In genomic region chr1:2469103-2469940, GRCh38 we compare ENCODE assay signal across 22 cellular contexts.
"Had no signal": no experiment of that assay in that cellular context is flagged by ENCODE, and none has a peak within 500 bp of the region (broad histone marks: within the 10 kb centered on the region; RNA-seq: fewer than 3 reads in every experiment).

No MANE protein-coding gene starts in this region.

- H3K4me3 Mint-ChIP-seq: activated naive CD8-positive, alpha-beta T cell treated with anti-CD3 and anti-CD28 coated beads for 36 hours; central memory CD8-positive, alpha-beta T cell; endodermal cell; nephron progenitor cell; stimulated activated effector memory CD8-positive, alpha-beta T cell treated with anti-CD3 and anti-CD28 coated beads, Interleukin-12 subunit alpha, Interleukin-12 subunit beta, amount 100 ng/mL, for 72 hours; stimulated activated naive CD8-positive, alpha-beta T cell treated with anti-CD3 and anti-CD28 coated beads, Interleukin-15, amount 100 ng/mL, for 72 hours had no signal

- H3K27ac Mint-ChIP-seq: activated naive CD8-positive, alpha-beta T cell treated with anti-CD3 and anti-CD28 coated beads for 36 hours; endodermal cell; memory B cell; nephron progenitor cell; stimulated activated effector memory CD8-positive, alpha-beta T cell treated with anti-CD3 and anti-CD28 coated beads, Interleukin-12 subunit alpha, Interleukin-12 subunit beta, amount 100 ng/mL, for 72 hours; stimulated activated naive CD8-positive, alpha-beta T cell treated with anti-CD3 and anti-CD28 coated beads, Interleukin-15, amount 100 ng/mL, for 72 hours had no signal

- H3K9ac ChIP-seq: parathyroid adenoma had no signal

- H2AFZ ChIP-seq: parathyroid adenoma had no signal

- H3K36me3 ChIP-seq: gastroesophageal sphincter, heart left ventricle, tibial artery had no signal

- H3K27me3 Mint-ChIP-seq: central memory CD8-positive, alpha-beta T cell had no signal

- H3K9me3 Mint-ChIP-seq: activated naive CD8-positive, alpha-beta T cell treated with anti-CD3 and anti-CD28 coated beads for 36 hours; central memory CD8-positive, alpha-beta T cell; endodermal cell; memory B cell; nephron progenitor cell; stimulated activated effector memory CD8-positive, alpha-beta T cell treated with anti-CD3 and anti-CD28 coated beads, Interleukin-12 subunit alpha, Interleukin-12 subunit beta, amount 100 ng/mL, for 72 hours; stimulated activated naive CD8-positive, alpha-beta T cell treated with anti-CD3 and anti-CD28 coated beads, Interleukin-15, amount 100 ng/mL, for 72 hours had no signal

- H3K79me2 ChIP-seq: parathyroid adenoma had no signal

- H3K4me1 ChIP-seq: tibial artery had no signal

- H3K9me3 ChIP-seq: gastroesophageal sphincter, heart left ventricle, tibial artery had no signal

- H3K36me3 Mint-ChIP-seq: activated naive CD8-positive, alpha-beta T cell treated with anti-CD3 and anti-CD28 coated beads for 36 hours; memory B cell; stimulated activated effector memory CD8-positive, alpha-beta T cell treated with anti-CD3 and anti-CD28 coated beads, Interleukin-12 subunit alpha, Interleukin-12 subunit beta, amount 100 ng/mL, for 72 hours had no signal

- H3K4me3 ChIP-seq: gastroesophageal sphincter, heart left ventricle, tibial artery had no signal

- H3K27ac ChIP-seq: gastroesophageal sphincter, heart left ventricle, parathyroid adenoma, tibial artery had no signal

- H3K4me1 Mint-ChIP-seq: activated naive CD8-positive, alpha-beta T cell treated with anti-CD3 and anti-CD28 coated beads for 36 hours; endodermal cell had no signal

- DNase-seq: activated CD4-positive, alpha-beta T cell treated with anti-CD3 and anti-CD28 coated beads for 4 hours; activated CD4-positive, alpha-beta T cell treated with anti-CD3 and anti-CD28 coated beads, Interleukin-2, amount 50 U/mL, for 48 hours; activated CD4-positive, CD25-positive, alpha-beta regulatory T cell; activated naive CD4-positive, alpha-beta T cell treated with Interleukin-2 at 50 U/mL for 16 hours; activated naive CD8-positive, alpha-beta T cell treated with anti-CD3 and anti-CD28 coated beads for 36 hours; activated T-cell treated with anti-CD3 and anti-CD28 coated beads, Interleukin-2, amount 50 U/mL, for 48 hours; cortex of kidney; endodermal cell; heart left ventricle; nephron progenitor cell; nucleus accumbens; small intestine; stimulated activated CD4-positive, alpha-beta T cell treated with anti-CD3 and anti-CD28 coated beads, Interleukin-2, amount 100 ng/mL, for 24 hours; stimulated activated naive CD8-positive, alpha-beta T cell treated with anti-CD3 and anti-CD28 coated beads, Interleukin-15, amount 100 ng/mL, for 72 hours; T1000; tibial artery had no signal

- ATAC-seq: gastroesophageal sphincter; heart left ventricle; sciatic nerve; stimulated activated effector memory CD8-positive, alpha-beta T cell treated with anti-CD3 and anti-CD28 coated beads, Interleukin-12 subunit alpha, Interleukin-12 subunit beta, amount 100 ng/mL, for 72 hours; stimulated activated naive CD8-positive, alpha-beta T cell treated with anti-CD3 and anti-CD28 coated beads, Interleukin-15, amount 100 ng/mL, for 72 hours had no signal
